In genomic region chr22:30288414-30289125, GRCh38 we compare ENCODE assay signal across 8 cellular contexts. TPM values are rescaled to one million over a fixed set of nuclear protein-coding genes. Genes with fewer than 3 reads are reported as not detected.
DNase-seq lines count a peak whose midpoint lies in the region; ATAC-seq and TF ChIP-seq lines count a peak whose summit lies in the region.

No MANE protein-coding gene starts in this region.

- H3K4me1 Mint-ChIP-seq in activated CD4-positive, alpha-beta T cell treated with anti-CD3 and anti-CD28 coated beads, Interleukin-2, amount 10 ng/mL, durations not matched to agents 24 days and 14 days: peaks cover 50% of the 10 kb centered on the region

- no peaks in the 10 kb centered on the region for H3K27me3 ChIP-seq in left lung
- no peaks in the 10 kb centered on the region for H3K27me3 ChIP-seq in thoracic aorta (replicated peaks; ENCODE audit: insufficient read depth)

- H3K36me3 ChIP-seq in left lung: peaks cover 0 to 35% of the 10 kb centered on the region in 2 donors
- H3K36me3 ChIP-seq in thoracic aorta: peaks cover 41% of the 10 kb centered on the region

- peak overlapping the region; percentile 83 for H3K27ac Mint-ChIP-seq in activated CD4-positive, alpha-beta T cell treated with anti-CD3 and anti-CD28 coated beads, Interleukin-2, amount 10 ng/mL, durations not matched to agents 24 days and 14 days

- H3K27me3 Mint-ChIP-seq in activated CD4-positive, alpha-beta T cell treated with anti-CD3 and anti-CD28 coated beads, Interleukin-2, amount 10 ng/mL, durations not matched to agents 24 days and 14 days: no peaks in the 10 kb centered on the region

- TF ChIP-seq CTCF in left lung (IDR thresholded peaks at IDR 0.05) (no peak), thoracic aorta (IDR thresholded peaks at IDR 0.05) (no peak)

- ATAC-seq in left lung (no peak), thoracic aorta (ENCODE audit: insufficient number of reproducible peaks, low FRiP score, low read depth) (no peak), HG03280 (IDR thresholded peaks at IDR 0.05; ENCODE audit: unreplicated experiment) (no peak), GM19397 (IDR thresholded peaks at IDR 0.05; ENCODE audit: unreplicated experiment) (no peak)

- peak overlapping the region; percentile 89 to 96 for H3K4me3 ChIP-seq in left lung
- peak overlapping the region; percentile 75 for H3K4me3 ChIP-seq in thoracic aorta

- no peak for DNase-seq in activated CD4-positive, alpha-beta T cell treated with anti-CD3 and anti-CD28 coated beads, Interleukin-2, amount 10 ng/mL, durations not matched to agents 24 days and 14 days
- no peak for DNase-seq in activated CD4-positive, alpha-beta T cell treated with anti-CD3 and anti-CD28 coated beads, Interleukin-2, amount 50 U/mL, for 1 hour
- DNase-seq in left lung (peak in 1 of 2 donors; percentile 40), thoracic aorta (ENCODE audit: low spot score) (no peak), NCI-H1436 treated with DMSO at 0.1 percent for 48 hours (lab: John Stamatoyannopoulos, UW) (no peak)

- intact Hi-C loops in activated CD4-positive, alpha-beta T cell treated with anti-CD3 and anti-CD28 coated beads, Interleukin-2, amount 10 ng/mL, durations not matched to agents 24 days and 14 days (cut with micrococcal nuclease): loop anchor here (1.0 kb wide), 7 partner anchors 18 to 197 kb away; partner anchors contain the start of genes OSM, SF3A1 and TBC1D10A
- intact Hi-C loops in left lung (cut with DNase I): loop anchor here (5.0 to 10.0 kb wide), 2 partner anchors 96 to 99 kb away; partner anchors contain the start of gene RNF215 (in 2 of the 2)

- H3K9me3 Mint-ChIP-seq in activated CD4-positive, alpha-beta T cell treated with anti-CD3 and anti-CD28 coated beads, Interleukin-2, amount 10 ng/mL, durations not matched to agents 24 days and 14 days: no peaks in the 10 kb centered on the region

- peak overlapping the region; percentile 86 for H3K4me3 Mint-ChIP-seq in activated CD4-positive, alpha-beta T cell treated with anti-CD3 and anti-CD28 coated beads, Interleukin-2, amount 10 ng/mL, durations not matched to agents 24 days and 14 days

- H3K36me3 Mint-ChIP-seq in activated CD4-positive, alpha-beta T cell treated with anti-CD3 and anti-CD28 coated beads, Interleukin-2, amount 10 ng/mL, durations not matched to agents 24 days and 14 days (ENCODE audit: low read depth): peaks cover 16% of the 10 kb centered on the region

- peaks cover 31 to 60% of the 10 kb centered on the region in 2 donors for H3K4me1 ChIP-seq in left lung
- H3K4me1 ChIP-seq in thoracic aorta (ENCODE audit: control insufficient read depth in 1 of 2, low read depth in 2 of 2): peaks cover 16 to 42% of the 10 kb centered on the region in 2 donors

- peak overlapping the region; percentile 75 for H3K27ac ChIP-seq in angular gyrus (ENCODE audit: low read depth, low read length)
- peak overlapping the region; percentile 85 to 88 for H3K27ac ChIP-seq in left lung
- peak overlapping the region; percentile 96 for H3K27ac ChIP-seq in thoracic aorta

- H3K9me3 ChIP-seq in left lung: no peaks in the 10 kb centered on the region
- H3K9me3 ChIP-seq in thoracic aorta: no peaks in the 10 kb centered on the region

RNA-seq across cellular contexts. Expression of gene CASTOR1, which starts 0.7 kb away (rescaled TPM):
- total RNA-seq in activated CD4-positive, alpha-beta T cell treated with anti-CD3 and anti-CD28 coated beads, Interleukin-2, amount 10 ng/mL, durations not matched to agents 24 days and 14 days: 4.7 and 7.3 TPM in 2 replicates
- 10 to 100 TPM; 12.4 to 12.8 TPM for total RNA-seq in left lung
- 10 to 100 TPM in 1 of 2 donors, 1 to 10 TPM in 1; 7.5 to 22.6 TPM for total RNA-seq in thoracic aorta

RNA-seq across cellular contexts. Expression of gene OSM, which starts 21.9 kb away (rescaled TPM):
- 61.0 and 62.8 TPM in 2 replicates for total RNA-seq in activated CD4-positive, alpha-beta T cell treated with anti-CD3 and anti-CD28 coated beads, Interleukin-2, amount 10 ng/mL, durations not matched to agents 24 days and 14 days
- 1 to 10 TPM; 4.8 to 6.3 TPM for total RNA-seq in left lung
- 10 to 100 TPM in 1 of 2 donors, 1 to 10 TPM in 1; 3.5 to 27.1 TPM for total RNA-seq in thoracic aorta

RNA-seq across cellular contexts. Expression of gene TBC1D10A, which starts 38.2 kb away (rescaled TPM):
- total RNA-seq in activated CD4-positive, alpha-beta T cell treated with anti-CD3 and anti-CD28 coated beads, Interleukin-2, amount 10 ng/mL, durations not matched to agents 24 days and 14 days: 18.9 and 19.3 TPM in 2 replicates
- 10 to 100 TPM; 21.7 to 25.4 TPM for total RNA-seq in left lung
- total RNA-seq in thoracic aorta: 10 to 100 TPM; 31.5 to 54.2 TPM

RNA-seq across cellular contexts. Expression of gene LIF, which starts 42.0 kb away (rescaled TPM):
- 509 and 511 TPM in 2 replicates for total RNA-seq in activated CD4-positive, alpha-beta T cell treated with anti-CD3 and anti-CD28 coated beads, Interleukin-2, amount 10 ng/mL, durations not matched to agents 24 days and 14 days
- total RNA-seq in left lung (10 to 100 TPM in 1 of 2 donors, 1 to 10 TPM in 1; 8.1 to 10.7 TPM), thoracic aorta (10 to 100 TPM in 1 of 2 donors, 1 to 10 TPM in 1; 1.4 to 11.3 TPM)
